In the genomic region with DNA sequence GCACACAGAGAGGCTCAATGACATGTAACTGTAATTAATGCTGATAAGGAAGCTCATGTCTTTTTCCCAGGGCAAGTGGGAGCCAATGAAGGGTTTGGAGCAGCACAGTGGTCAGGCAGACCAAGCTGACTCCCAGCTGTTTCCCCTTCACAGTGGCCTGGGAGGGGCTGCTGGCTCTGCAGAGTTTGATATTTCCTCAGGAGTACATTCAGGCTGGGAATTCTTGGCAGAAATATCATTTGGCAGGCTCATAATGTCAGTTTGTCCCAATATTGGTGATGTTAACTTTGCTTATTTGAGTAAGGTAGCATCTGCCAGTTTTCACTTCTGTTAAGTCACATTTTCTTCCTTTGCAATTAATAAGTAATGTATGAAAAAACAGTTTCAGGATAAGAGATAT, we compare ENCODE assay signal across 16 cellular contexts.
DNase-seq lines count a peak whose midpoint lies in the region; ATAC-seq and TF ChIP-seq lines count a peak whose summit lies in the region.
"Had no signal": no experiment of that assay in that cellular context is flagged by ENCODE, and none has a peak within 500 bp of the region (broad histone marks: within the 10 kb centered on the region; RNA-seq: fewer than 3 reads in every experiment).

No MANE protein-coding gene starts in this region.

- intact Hi-C loops in Right ventricle myocardium inferior (cut with DNase I), result no loop called here
- intact Hi-C loops in heart right ventricle (cut with DNase I), result no loop called here
- intact Hi-C loops in mucosa of descending colon (cut with DNase I, micrococcal nuclease), result no loop called here

- no peak for TF ChIP-seq POLR2A in upper lobe of left lung (IDR thresholded peaks at IDR 0.05)

- no peaks in the 10 kb centered on the region for H3K4me1 ChIP-seq in right atrium auricular region
- H3K4me1 ChIP-seq in heart right ventricle, result peaks cover 0 to 26% (median 0%) of the 10 kb centered on the region in 9 donors
- H3K4me1 ChIP-seq in mucosa of descending colon (ENCODE audit: low read depth), result no peaks in the 10 kb centered on the region
- H3K4me1 ChIP-seq in upper lobe of left lung, result peaks cover 0 to 6% (median 0%) of the 10 kb centered on the region in 4 donors

- no peak for TF ChIP-seq CTCF in right atrium auricular region (IDR thresholded peaks at IDR 0.05)
- TF ChIP-seq CTCF in heart right ventricle (IDR thresholded peaks at IDR 0.05), result no peak
- TF ChIP-seq CTCF in mucosa of descending colon (IDR thresholded peaks at IDR 0.05), result no peak
- TF ChIP-seq CTCF in upper lobe of left lung (IDR thresholded peaks at IDR 0.05), result no peak

- H3K4me3 ChIP-seq in right atrium auricular region, result no peak overlapping the region
- H3K4me3 ChIP-seq in heart right ventricle, result no peak overlapping the region
- H3K4me3 ChIP-seq in mucosa of descending colon, result no peak overlapping the region
- H3K4me3 ChIP-seq in upper lobe of left lung, result no peak overlapping the region

- ATAC-seq in Right ventricle myocardium inferior (peak; percentile 97), heart right ventricle (peak; percentile 80 to 96 (median 92)), mucosa of descending colon (peak; percentile 58), upper lobe of left lung (ENCODE audit: low FRiP score in 2 of 2) (peak; percentile 30 to 35)

- H3K9me3 ChIP-seq in right atrium auricular region (peaks cover 0 to 5% of the 10 kb centered on the region in 2 donors), heart right ventricle (peaks cover 0 to 10% (median 0%) of the 10 kb centered on the region in 11 donors), mucosa of descending colon (no peaks in the 10 kb centered on the region), upper lobe of left lung (no peaks in the 10 kb centered on the region)

- TF ChIP-seq EP300 in upper lobe of left lung (IDR thresholded peaks at IDR 0.05), result no peak

- peak; percentile 76 for DNase-seq in Right ventricle myocardium inferior (ENCODE audit: missing footprints)
- no peak for DNase-seq in right atrium auricular region (ENCODE audit: low spot score)
- DNase-seq in heart right ventricle, result peak; percentile 32 to 52
- DNase-seq in mucosa of descending colon, result no peak
- no peak for DNase-seq in upper lobe of left lung
- no peak for DNase-seq in EL
- no peak for DNase-seq in hypothalamus (lab: John Stamatoyannopoulos, UW)
- no peak for DNase-seq in SHP77 (lab: John Stamatoyannopoulos, UW)
- DNase-seq: AML-193; CD4-positive, CD25-positive, alpha-beta regulatory T cell; HCEC 1CT; NCI-H1417 treated with DMSO at 0.1 percent for 48 hours; NCI-H2029 treated with DMSO at 0.1 percent for 48 hours; NCI-H524 treated with DMSO at 0.1 percent for 48 hours; NK-92 treated with Interleukin-12 subunit alpha and Interleukin-12 subunit beta, amount 100 ng/mL, for 24 hours had no signal

- H3K27me3 ChIP-seq in right atrium auricular region, result no peaks in the 10 kb centered on the region
- H3K27me3 ChIP-seq in heart right ventricle, result peaks cover 0 to 17% (median 5%) of the 10 kb centered on the region in 7 donors
- no peaks in the 10 kb centered on the region for H3K27me3 ChIP-seq in upper lobe of left lung

- H3K27ac ChIP-seq in right atrium auricular region (peak overlapping the region in 1 of 2 donors; percentile 57), heart right ventricle (peak overlapping the region in 6 of 10 donors; percentile 32 to 62 (median 48)), upper lobe of left lung (no peak overlapping the region)
- H3K27ac ChIP-seq: RWPE1 had no signal

- H3K36me3 ChIP-seq in right atrium auricular region (no peaks in the 10 kb centered on the region), heart right ventricle (no peaks in the 10 kb centered on the region), mucosa of descending colon (ENCODE audit: low read depth) (no peaks in the 10 kb centered on the region), upper lobe of left lung (no peaks in the 10 kb centered on the region)

Comparison
In these comparisons a context has a peak if more than half of its experiments do, and no peak if none do; other contexts are left out.
1. DNase-seq: peak in Right ventricle myocardium inferior (single experiment) and heart right ventricle (2 of 2); none in right atrium auricular region (single experiment), mucosa of descending colon (0 of 3), upper lobe of left lung (0 of 2), EL (single experiment), hypothalamus (0 of 51) and SHP77 (0 of 2).
2. ATAC-seq: peak in every context shown above with its lines; median percentile 97 in Right ventricle myocardium inferior; 92 in heart right ventricle; 58 in mucosa of descending colon; 32 in upper lobe of left lung.
3. H3K27ac ChIP-seq: peak in heart right ventricle (6 of 10); none in upper lobe of left lung (0 of 4).